29 cellular contexts compared by ENCODE assay signal in genomic region chr10:73233883-73234282, GRCh38.
"Had no signal": no experiment of that assay in that cellular context is flagged by ENCODE, and none has a peak within 500 bp of the region (broad histone marks: within the 10 kb centered on the region; RNA-seq: fewer than 3 reads in every experiment).

No MANE protein-coding gene starts in this region.

- H3K27ac ChIP-seq: adrenal gland had no signal

- H3K27ac Mint-ChIP-seq: activated CD4-positive, alpha-beta T cell treated with anti-CD3 and anti-CD28 coated beads, Interleukin-2, amount 10 ng/mL, durations not matched to agents 24 days and 14 days; activated CD8-positive, alpha-beta memory T cell treated with anti-CD3 and anti-CD28 coated beads, Interleukin-2, amount 10 ng/mL, durations not matched to agents 7 days and 5 days; activated naive CD4-positive, alpha-beta T cell treated with anti-CD3 and anti-CD28 coated beads, Interleukin-2, amount 10 ng/mL, durations not matched to agents 7 days and 5 days; activated naive CD8-positive, alpha-beta T cell treated with anti-CD3 and anti-CD28 coated beads, Interleukin-2, amount 10 ng/mL, durations not matched to agents 7 days and 5 days; activated T-helper 17 cell treated with anti-CD3 and anti-CD28 coated beads, Interleukin-2, amount 50 U/mL, for 72 hours; T-helper 1 cell treated with Interleukin-12 subunit alpha and Interleukin-12 subunit beta and Interleukin-4 antibody, amounts not matched to agents 30 μg/mL and 1 μg/mL, for 36 hours had no signal

- H3K36me3 Mint-ChIP-seq: IgD-negative memory B cell had no signal

- H3K4me3 ChIP-seq: adrenal gland had no signal

- DNase-seq: activated CD4-positive, alpha-beta T cell treated with anti-CD3 and anti-CD28 coated beads, Interleukin-2, amount 10 ng/mL, durations not matched to agents 24 days and 14 days; activated CD4-positive, alpha-beta T cell treated with anti-CD3 and anti-CD28 coated beads, Interleukin-2, amount 50 U/mL, for 48 hours; activated CD8-positive, alpha-beta memory T cell treated with anti-CD3 and anti-CD28 coated beads, Interleukin-2, amount 10 ng/mL, durations not matched to agents 7 days and 5 days; activated gamma-delta T cell; activated naive CD4-positive, alpha-beta T cell treated with anti-CD3 and anti-CD28 coated beads, Interleukin-2, amount 10 ng/mL, durations not matched to agents 7 days and 5 days; activated naive CD8-positive, alpha-beta T cell treated with anti-CD3 and anti-CD28 coated beads, Interleukin-2, amount 10 ng/mL, durations not matched to agents 7 days and 5 days; activated T-cell treated with anti-CD3 and anti-CD28 coated beads, Interleukin-2, amount 50 U/mL, for 48 hours; adrenal gland; anterior cingulate cortex; central memory CD4-positive, alpha-beta T cell; KG1; NCI-H1048; NCI-H1417 treated with DMSO at 0.1 percent for 48 hours; NCI-H1694; NCI-H2029; NCI-H2107; NCI-H2171 treated with DMSO at 0.1 percent for 48 hours; NCI-H345; NCI-H510A; NCI-H526 treated with DMSO at 0.1 percent for 48 hours; NCI-H82; OCI-M1; RPMI8226; SHP77 had no signal

- ATAC-seq: activated CD4-positive, CD25-positive, alpha-beta regulatory T cell treated with anti-CD3 and anti-CD28 coated beads, Interleukin-2, amount 50 U/mL, for 24 hours; activated CD8-positive, alpha-beta memory T cell treated with anti-CD3 and anti-CD28 coated beads, Interleukin-2, amount 10 ng/mL, durations not matched to agents 7 days and 5 days; activated T-helper 17 cell treated with anti-CD3 and anti-CD28 coated beads, Interleukin-2, amount 50 U/mL, for 72 hours; Panc1 had no signal

- H3K9me3 Mint-ChIP-seq: activated CD4-positive, alpha-beta T cell treated with anti-CD3 and anti-CD28 coated beads, Interleukin-2, amount 10 ng/mL, durations not matched to agents 24 days and 14 days; activated naive CD4-positive, alpha-beta T cell treated with anti-CD3 and anti-CD28 coated beads, Interleukin-2, amount 10 ng/mL, durations not matched to agents 7 days and 5 days; activated naive CD8-positive, alpha-beta T cell treated with anti-CD3 and anti-CD28 coated beads, Interleukin-2, amount 10 ng/mL, durations not matched to agents 7 days and 5 days; activated T-helper 17 cell treated with anti-CD3 and anti-CD28 coated beads, Interleukin-2, amount 50 U/mL, for 72 hours; IgD-negative memory B cell; T-helper 1 cell treated with Interleukin-12 subunit alpha and Interleukin-12 subunit beta and Interleukin-4 antibody, amounts not matched to agents 30 μg/mL and 1 μg/mL, for 36 hours had no signal

- H3K27me3 ChIP-seq: adrenal gland had no signal

- H3K4me1 ChIP-seq: adrenal gland had no signal

- H3K9me3 ChIP-seq: adrenal gland had no signal
